ENCODE assay signal across 1 cellular context in genomic region chr6:117469356-117469755, GRCh38.
TF ChIP-seq lines count a peak whose summit lies in the region.

No MANE protein-coding gene starts in this region.

TF ChIP-seq in K562, 482 proteins besides CTCF, POLR2A, EP300 and RAD21:
- TF ChIP-seq SPI1 (IDR thresholded peaks at IDR 0.05; ENCODE audit: borderline replicate concordance, low read depth, low read length) (peak; percentile 77), MEIS2 (IDR thresholded peaks at IDR 0.05; ENCODE audit: partially characterized antibody) (no peak)
